9 cellular contexts compared by ENCODE assay signal in genomic region chr16:87435399-87436224, GRCh38. TPM values are rescaled to one million over a fixed set of nuclear protein-coding genes. Genes with fewer than 3 reads are reported as not detected.
DNase-seq lines count a peak whose midpoint lies in the region; ATAC-seq, FAIRE-seq and TF ChIP-seq lines count a peak whose summit lies in the region.
"Had no signal": no experiment of that assay in that cellular context is flagged by ENCODE, and none has a peak within 500 bp of the region (broad histone marks: within the 10 kb centered on the region; RNA-seq: fewer than 3 reads in every experiment).

No MANE protein-coding gene starts in this region.

- H3K14ac ChIP-seq in neuronal stem cell (ENCODE audit: low read length), result peak overlapping the region; percentile 75

- no peak overlapping the region for H4K8ac ChIP-seq in neuronal stem cell (ENCODE audit: low read depth, low read length)

- H2BK12ac ChIP-seq in neuronal stem cell (ENCODE audit: low read length), result no peak overlapping the region

- peaks cover 0 to 9% of the 10 kb centered on the region in 2 donors for H3K4me1 ChIP-seq in neuronal stem cell (ENCODE audit: control insufficient read depth in 2 of 2, insufficient read depth in 1 of 2, low read depth in 1 of 2, low read length in 2 of 2)
- peaks cover 0 to 3% of the 10 kb centered on the region in 2 donors for H3K4me1 ChIP-seq in small intestine (ENCODE audit: control insufficient read depth in 2 of 2, insufficient read depth in 1 of 2, low read depth in 1 of 2, low read length in 1 of 2)

- POLR2A ChIA-PET in RWPE1 (lab: Yijun Ruan, JAX; ENCODE audit: low non-redundant PET), result no interaction called here

- no peak overlapping the region for H3K4ac ChIP-seq in neuronal stem cell (ENCODE audit: low read length)

- peak overlapping the region; percentile 89 for H2AK5ac ChIP-seq in neuronal stem cell (ENCODE audit: low read depth, low read length)

- peak overlapping the region; percentile 33 for H3K4me3 ChIP-seq in fibroblast of mammary gland (ENCODE audit: control insufficient read depth, low read depth, low read length)
- peak overlapping the region in 1 of 2 donors; percentile 58 for H3K4me3 ChIP-seq in neuronal stem cell (ENCODE audit: low read length in 2 of 2)
- H3K4me3 ChIP-seq in small intestine (ENCODE audit: low read depth in 1 of 2, low read length in 2 of 2), result no peak overlapping the region

- no peak for ATAC-seq in HG02588 (IDR thresholded peaks at IDR 0.05; ENCODE audit: unreplicated experiment)

- H3K27ac ChIP-seq in RWPE1 (peak overlapping the region; percentile 84), neuronal stem cell (replicated peaks; ENCODE audit: low read length) (no peak overlapping the region), small intestine (ENCODE audit: low read depth in 1 of 2, low read length in 1 of 2) (peak overlapping the region in 1 of 2 donors; percentile 77)

- peaks cover 20% of the 10 kb centered on the region for H3K79me1 ChIP-seq in neuronal stem cell (ENCODE audit: low read depth, low read length)

- TF ChIP-seq CTCF in RWPE1 (conservative IDR thresholded peaks at IDR 0.05; ENCODE audit: low read depth) (no peak), fibroblast of mammary gland (conservative IDR thresholded peaks at IDR 0.05; ENCODE audit: control insufficient read depth, insufficient read depth, low read depth, low read length) (no peak)

- H3K23ac ChIP-seq in neuronal stem cell (ENCODE audit: low read depth, low read length, poor library complexity), result peak overlapping the region; percentile 87

- H2AFZ ChIP-seq in neuronal stem cell (ENCODE audit: low read length), result peak overlapping the region; percentile 15

- CTCF ChIA-PET in RWPE1 (lab: Yijun Ruan, JAX), result no interaction called here

- H2BK15ac ChIP-seq in neuronal stem cell (ENCODE audit: low read length), result no peak overlapping the region

- H3K36me3 ChIP-seq in neuronal stem cell (replicated peaks in 1 of 2; ENCODE audit: control insufficient read depth in 2 of 2, insufficient read depth in 2 of 2, low read length in 2 of 2), result peaks cover 8 to 12% of the 10 kb centered on the region in 2 donors
- H3K36me3 ChIP-seq in small intestine (ENCODE audit: control insufficient read depth in 2 of 2, insufficient read depth in 2 of 2, low read length in 2 of 2), result peaks cover 2 to 4% of the 10 kb centered on the region in 2 donors

- H3K9me3 ChIP-seq in neuronal stem cell (replicated peaks in 1 of 2; ENCODE audit: control insufficient read depth in 2 of 2, insufficient read depth in 1 of 2, low read depth in 1 of 2, low read length in 2 of 2) (no peaks in the 10 kb centered on the region), small intestine (ENCODE audit: control insufficient read depth, low read depth) (no peaks in the 10 kb centered on the region)

- no peak overlapping the region for H3K4me2 ChIP-seq in neuronal stem cell (ENCODE audit: insufficient read depth, low read length, poor library complexity, severe bottlenecking)

- H3K27me3 ChIP-seq in neuronal stem cell (ENCODE audit: control insufficient read depth in 3 of 3, insufficient read depth in 3 of 3, low read depth in 1 of 3, low read length in 3 of 3) (no peaks in the 10 kb centered on the region), small intestine (ENCODE audit: control insufficient read depth in 2 of 2, insufficient read depth in 2 of 2, low read length in 2 of 2) (no peaks in the 10 kb centered on the region)

- no peak overlapping the region for H2BK5ac ChIP-seq in neuronal stem cell (ENCODE audit: low read length)

- H4K91ac ChIP-seq in neuronal stem cell (ENCODE audit: low read depth, low read length, poor library complexity), result no peak overlapping the region

- DNase-seq in AG08395 (ENCODE audit: low spot score) (peak; percentile 36), RWPE1 (ENCODE audit: low spot score) (no peak), fibroblast of mammary gland (ENCODE audit: low read depth) (peak; percentile 96), neuronal stem cell (ENCODE audit: low spot score) (no peak), small intestine (no peak)
- DNase-seq in activated CD8-positive, alpha-beta memory T cell treated with anti-CD3 and anti-CD28 coated beads, Interleukin-2, amount 50 U/mL, for 48 hours, result no peak
- DNase-seq in activated CD4-positive, alpha-beta T cell treated with anti-CD3 and anti-CD28 coated beads for 1 hour, result no peak
- DNase-seq: KBM-7 had no signal

- H2BK120ac ChIP-seq in neuronal stem cell (ENCODE audit: low read depth, low read length), result peak overlapping the region; percentile 89

- no peak for FAIRE-seq in small intestine (lab: Jason Lieb, UNC)

- peak overlapping the region; percentile 66 for H3K9ac ChIP-seq in neuronal stem cell (ENCODE audit: low read depth, low read length, poor library complexity)

- H3K18ac ChIP-seq in neuronal stem cell (ENCODE audit: low read length), result peak overlapping the region; percentile 72

- WGBS in neuronal stem cell (ENCODE audit: extremely low coverage in 2 of 2, insufficient read length in 2 of 2, insufficient replicate concordance in 1 of 2), 2 donors, result no CpG with 5 or more reads among the region's 21 CpGs
- 55 to 88% (median 72%) methylated on average over 21 of the region's 21 CpGs for WGBS in small intestine, 3 donors

RNA-seq across cellular contexts. Expression of gene MAP1LC3B, which starts 43.5 kb away (rescaled TPM):
- 41.5 TPM for polyA plus RNA-seq in neuronal stem cell (2013, experiment 1 of 2)
- 41.0 TPM for polyA plus RNA-seq in neuronal stem cell (2013, experiment 2 of 2)
- polyA plus RNA-seq in small intestine, result 10 to 100 TPM; 35.1 to 61.1 (median 55.0) TPM

RNA-seq across cellular contexts. Expression of gene FBXO31, which starts 52.0 kb away (rescaled TPM):
- 9.0 TPM for polyA plus RNA-seq in neuronal stem cell (2013, experiment 1 of 2)
- 8.4 TPM for polyA plus RNA-seq in neuronal stem cell (2013, experiment 2 of 2)
- 10 to 100 TPM; 25.1 to 38.7 (median 33.7) TPM for polyA plus RNA-seq in small intestine

RNA-seq across cellular contexts. Expression of gene ZCCHC14, which starts 57.2 kb away (rescaled TPM):
- 15.1 TPM for polyA plus RNA-seq in neuronal stem cell (2013, experiment 1 of 2)
- polyA plus RNA-seq in neuronal stem cell (2013, experiment 2 of 2), result 15.8 TPM
- polyA plus RNA-seq in small intestine, result 10 to 100 TPM in 2 of 3 donors, 1 to 10 TPM in 1; 9.2 to 14.6 (median 11.6) TPM

Comparison
In these comparisons a context has a peak if more than half of its experiments do, and no peak if none do; other contexts are left out.
1. DNase-seq: peak in AG08395 (single experiment) and fibroblast of mammary gland (single experiment); none in RWPE1 (single experiment), neuronal stem cell (single experiment), small intestine (single experiment), activated CD8-positive, alpha-beta memory T cell treated with anti-CD3 and anti-CD28 coated beads, Interleukin-2, amount 50 U/mL, for 48 hours (single experiment) and activated CD4-positive, alpha-beta T cell treated with anti-CD3 and anti-CD28 coated beads for 1 hour (single experiment).